Comparison of ENCODE assay signal across 8 cellular contexts in the genomic region with DNA sequence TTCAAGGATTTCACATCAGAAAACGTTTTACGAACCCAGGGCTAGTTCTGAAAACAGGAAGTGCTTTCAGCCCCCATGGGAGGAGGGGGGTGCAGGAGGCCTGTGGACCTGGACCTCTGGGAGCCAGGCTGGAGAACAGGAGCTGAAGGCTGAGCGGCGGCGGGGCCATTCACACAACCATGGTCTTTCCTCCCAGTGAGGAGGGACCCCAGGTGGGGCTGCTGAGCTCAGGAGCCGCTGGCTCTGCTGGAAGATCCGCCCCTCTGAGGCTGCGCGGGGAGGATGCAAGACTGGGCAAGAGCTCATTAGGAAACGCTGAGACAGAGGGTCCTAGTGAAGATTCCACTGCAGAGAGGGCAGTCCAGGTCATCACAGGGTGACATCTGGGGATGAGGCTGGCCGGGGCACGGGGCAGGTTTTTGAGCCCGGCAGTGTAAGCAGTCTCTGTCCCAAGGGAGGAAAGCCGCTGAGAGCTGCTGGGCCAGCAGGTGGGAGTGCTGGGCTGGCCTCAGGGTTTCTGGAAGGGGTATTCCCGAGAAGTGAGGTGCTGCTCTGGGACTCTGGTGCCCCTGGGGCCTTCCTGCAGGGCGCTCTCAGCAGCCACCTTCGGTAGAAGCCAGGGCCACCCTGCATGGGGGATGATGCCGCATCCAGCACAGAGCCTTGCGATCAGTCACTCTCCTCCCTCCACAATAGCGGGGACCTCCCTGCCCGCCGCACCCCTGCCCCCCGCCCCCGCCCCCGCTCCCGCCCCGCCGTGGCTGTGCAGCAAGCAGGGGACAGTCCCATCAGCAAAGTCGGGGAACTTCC. TPM values are rescaled to one million over a fixed set of nuclear protein-coding genes. Genes with fewer than 3 reads are reported as not detected.
DNase-seq lines count a peak whose midpoint lies in the region; ATAC-seq and TF ChIP-seq lines count a peak whose summit lies in the region.

No MANE protein-coding gene starts in this region.

- peaks cover 9% of the 10 kb centered on the region; the same call in 1 of the 2 replicates for H4K20me1 ChIP-seq in DND-41 (ENCODE audit: insufficient read depth, low read length)

- ATAC-seq in DND-41 (ENCODE audit: insufficient read depth, low read depth) = peak; percentile 64
- peak; percentile 68 for ATAC-seq in Panc1
- ATAC-seq in memory B cell (ENCODE audit: low read depth) = peak; percentile 35
- ATAC-seq in thoracic aorta (ENCODE audit: insufficient number of reproducible peaks, low FRiP score, low read depth) = no peak

- H2AFZ ChIP-seq in DND-41 (ENCODE audit: low read depth, low read length) = peak overlapping the region; percentile 83

- TF ChIP-seq CTCF in DND-41 (IDR thresholded peaks at IDR 0.05; ENCODE audit: borderline replicate concordance, extremely low read depth, low read length, poor library complexity, severe bottlenecking) (peak; percentile 35), Panc1 (IDR thresholded peaks at IDR 0.05) (0 out of 2 replicates have a peak, but pooled peaks have one; percentile 35), brain (conservative IDR thresholded peaks at IDR 0.05) (peak in 1 of 2 experiments; percentile 52), thoracic aorta (IDR thresholded peaks at IDR 0.05) (no peak)

- POLR2A ChIA-PET in Panc1 (lab: Charles Lee) = interaction anchor here (0.8 kb wide), 1 partner anchor 168 kb away, joined by 3 read pairs; no protein-coding TSS in a partner anchor

- peaks cover 0 to 4% (median 0%) of the 10 kb centered on the region in 5 experiments for H3K9me3 Mint-ChIP-seq in brain
- H3K9me3 Mint-ChIP-seq in memory B cell = no peaks in the 10 kb centered on the region

- H3K36me3 ChIP-seq in DND-41 (ENCODE audit: insufficient read depth, low read length) = peaks cover 6% of the 10 kb centered on the region
- no peaks in the 10 kb centered on the region for H3K36me3 ChIP-seq in H7 (replicated peaks; ENCODE audit: control insufficient read depth, insufficient read depth, low read length)
- no peaks in the 10 kb centered on the region for H3K36me3 ChIP-seq in Panc1 (ENCODE audit: control insufficient read depth, insufficient read depth, low read length)
- no peaks in the 10 kb centered on the region for H3K36me3 ChIP-seq in thoracic aorta

- CTCF ChIA-PET in Panc1 (lab: Charles Lee) = interaction anchor here (0.6 to 1.9 kb wide), 4 partner anchors 66 to 247 kb away, joined by 3 to 6 read pairs (median 6); no protein-coding TSS in a partner anchor

- H3K27ac Mint-ChIP-seq in brain (peak overlapping the region in 2 of 5 experiments; percentile 74 to 79), memory B cell (peak overlapping the region; percentile 77)

- peak overlapping the region; percentile 44 to 77 for H3K4me3 ChIP-seq in DND-41 (ENCODE audit: low read depth in 1 of 2, low read length in 2 of 2)
- H3K4me3 ChIP-seq in H7 (ENCODE audit: insufficient read depth, low read depth, low read length) = peak overlapping the region; percentile 56
- peak overlapping the region; percentile 70 to 92 for H3K4me3 ChIP-seq in Panc1 (ENCODE audit: low read depth in 2 of 2, low read length in 2 of 2)
- H3K4me3 ChIP-seq in thoracic aorta = peak overlapping the region; percentile 73

- peak overlapping the region; percentile 85 for H3K27ac ChIP-seq in DND-41 (ENCODE audit: low read length)
- H3K27ac ChIP-seq in Panc1 (ENCODE audit: low read length) = peak overlapping the region; percentile 73; the same call in 1 of the 2 replicates
- H3K27ac ChIP-seq in thoracic aorta = no peak overlapping the region

- no peaks in the 10 kb centered on the region for H3K36me3 Mint-ChIP-seq in brain
- peaks cover 11% of the 10 kb centered on the region for H3K36me3 Mint-ChIP-seq in memory B cell

- in situ Hi-C loops in Panc1 (cut with HindIII; ENCODE audit: low pct_unique_long_range_greater_than_20kb, low sequenced_read_pairs) = no loop called here

- peaks cover 45% of the 10 kb centered on the region for H3K79me2 ChIP-seq in DND-41 (ENCODE audit: insufficient read depth, low read length)

- H3K9me3 ChIP-seq in DND-41 (ENCODE audit: insufficient read depth, low read length, severe bottlenecking) (no peaks in the 10 kb centered on the region), Panc1 (ENCODE audit: control insufficient read depth, insufficient read depth, low read depth, low read length) (no peaks in the 10 kb centered on the region), thoracic aorta (no peaks in the 10 kb centered on the region)

- no TSS peak for BruUV-seq in Panc1 (replicated peaks; lab: Mats Ljungman, UMichigan)

- H3K4me3 Mint-ChIP-seq in brain = peak overlapping the region in 4 of 5 experiments; percentile 73 to 79 (median 76)
- peak overlapping the region; percentile 79 for H3K4me3 Mint-ChIP-seq in memory B cell

- H3K4me1 Mint-ChIP-seq in brain = peaks cover 8% of the 10 kb centered on the region
- H3K4me1 Mint-ChIP-seq in memory B cell = peaks cover 52% of the 10 kb centered on the region

- H3K27me3 ChIP-seq in DND-41 (ENCODE audit: insufficient read depth, low read length, poor library complexity) (no peaks in the 10 kb centered on the region), H7 (ENCODE audit: control insufficient read depth, insufficient read depth, low read length) (no peaks in the 10 kb centered on the region), Panc1 (ENCODE audit: control insufficient read depth, insufficient read depth, low read length) (no peaks in the 10 kb centered on the region), thoracic aorta (replicated peaks; ENCODE audit: insufficient read depth) (no peaks in the 10 kb centered on the region)

- H3K4me1 ChIP-seq in DND-41 (ENCODE audit: insufficient read depth, low read length) = peaks cover 61% of the 10 kb centered on the region
- no peaks in the 10 kb centered on the region for H3K4me1 ChIP-seq in Panc1 (ENCODE audit: control insufficient read depth, insufficient read depth, low read length)
- peaks cover 3 to 13% of the 10 kb centered on the region in 2 donors for H3K4me1 ChIP-seq in thoracic aorta (ENCODE audit: control insufficient read depth in 1 of 2, low read depth in 2 of 2)

- intact Hi-C loops in Panc1 (cut with micrococcal nuclease; ENCODE audit: unreplicated experiment) = loop anchor here (5.0 kb wide), 1 partner anchor 93 kb away; no protein-coding TSS in a partner anchor

- peaks cover 20% of the 10 kb centered on the region for H3K27me3 Mint-ChIP-seq in brain
- no peaks in the 10 kb centered on the region for H3K27me3 Mint-ChIP-seq in memory B cell

- peak; percentile 66 for DNase-seq in DND-41
- DNase-seq in H7 = peak; percentile 92
- no peak for DNase-seq in Panc1 (ENCODE audit: low read depth, low spot score)
- DNase-seq in memory B cell (ENCODE audit: low spot score in 2 of 2) = peak in 1 of 2 donors; percentile 47
- no peak for DNase-seq in thoracic aorta (ENCODE audit: low spot score)
- DNase-seq in kidney glomerular epithelial cell (lab: John Stamatoyannopoulos, UW) = no peak
- DNase-seq in SW 1271 (lab: John Stamatoyannopoulos, UW) = no peak

- peak overlapping the region; percentile 72 for H3K9ac ChIP-seq in DND-41 (ENCODE audit: low read depth, low read length)

- H3K4me2 ChIP-seq in DND-41 (ENCODE audit: insufficient read depth, low read length) = peak overlapping the region; percentile 82

RNA-seq across cellular contexts. Expression of a gene that starts 7.5 kb away (rescaled TPM):
- total RNA-seq in H7 (2014; rRNA removed; shearing (Covaris generic)) = 0.45 and 2.1 TPM in 2 replicates
- 56.7 TPM for total RNA-seq in Panc1 (2021; ENCODE audit: unreplicated experiment)
- 40.1 TPM for polyA plus RNA-seq in Panc1 (2012; ENCODE audit: insufficient read length)
- polyA plus RNA-seq in brain (ENCODE audit: insufficient read depth, low read depth, low replicate concordance) = 0.93 TPM
- 10 to 100 TPM; 22.4 to 22.9 TPM for total RNA-seq in thoracic aorta

RNA-seq across cellular contexts. Expression of a gene that starts 52.7 kb away (rescaled TPM):
- 0.31 and 0.55 TPM in 2 replicates for total RNA-seq in H7 (2014; rRNA removed; shearing (Covaris generic))
- total RNA-seq in Panc1 (2021; ENCODE audit: unreplicated experiment) (not detected), thoracic aorta (10 to 100 TPM in 1 of 2 donors, 1 to 10 TPM in 1; 1.5 to 11.8 TPM)
- not detected for polyA plus RNA-seq in Panc1 (2012; ENCODE audit: insufficient read length)
- polyA plus RNA-seq in brain (ENCODE audit: insufficient read depth, low read depth, low replicate concordance) = 11.0 TPM

RNA-seq across cellular contexts. Expression of a gene that starts 56.7 kb away (rescaled TPM):
- total RNA-seq in H7 (2014; rRNA removed; shearing (Covaris generic)) = 1.6 and 3.9 TPM in 2 replicates
- 7.8 TPM for total RNA-seq in Panc1 (2021; ENCODE audit: unreplicated experiment)
- polyA plus RNA-seq in Panc1 (2012; ENCODE audit: insufficient read length) = 4.7 TPM
- 24.5 TPM for polyA plus RNA-seq in brain (ENCODE audit: insufficient read depth, low read depth, low replicate concordance)
- total RNA-seq in thoracic aorta = 10 to 100 TPM; 60.0 to 79.9 TPM

Comparison
In these comparisons a context has a peak if more than half of its experiments do, and no peak if none do; other contexts are left out.
1. DNase-seq: peak in DND-41 (single experiment) and H7 (single experiment); none in Panc1 (single experiment), thoracic aorta (single experiment), kidney glomerular epithelial cell (single experiment) and SW 1271 (0 of 2).
2. H3K27ac ChIP-seq: peak in DND-41 (single experiment) and Panc1 (single experiment); none in thoracic aorta (0 of 2).
3. Peak in every context shown above with its lines, with median percentiles within 50 percentile points of each other: H3K4me3 ChIP-seq.